In genomic region chr19:38878575-38879399, GRCh38 we compare ENCODE assay signal across 9 cellular contexts. TPM values are rescaled to one million over a fixed set of nuclear protein-coding genes. Genes with fewer than 3 reads are reported as not detected.
A peak's percentile ranks its signal among the peaks of the same experiment; 100 is the strongest.
DNase-seq lines count a peak whose midpoint lies in the region; ATAC-seq, FAIRE-seq and TF ChIP-seq lines count a peak whose summit lies in the region.
"Had no signal": no experiment of that assay in that cellular context is flagged by ENCODE, and none has a peak within 500 bp of the region (broad histone marks: within the 10 kb centered on the region; RNA-seq: fewer than 3 reads in every experiment).

No MANE protein-coding gene starts in this region.

- H2AFZ ChIP-seq in keratinocyte (ENCODE audit: control insufficient read depth, low read length) = peak overlapping the region; percentile 92

- H4K20me1 ChIP-seq in keratinocyte (ENCODE audit: control insufficient read depth, extremely low read depth, insufficient read depth, low read length) = no peaks in the 10 kb centered on the region

- CTCF ChIA-PET in activated CD4-positive, alpha-beta memory T cell treated with anti-CD3 and anti-CD28 coated beads, Interleukin-2, amount 10 ng/mL, durations not matched to agents 7 days and 5 days (lab: Charles Lee) = interaction anchor here (0.6 to 6.0 kb wide), 11 partner anchors 8 to 664 kb away, joined by 3 to 53 read pairs (median 5); partner anchors contain the start of genes MRPS12, PSMD8 and SARS2

- FAIRE-seq in keratinocyte (lab: Jason Lieb, UNC) = no peak
- FAIRE-seq: frontal cortex had no signal

- peaks cover 11% of the 10 kb centered on the region for H3K4me1 ChIP-seq in keratinocyte (ENCODE audit: control insufficient read depth, extremely low read depth, insufficient read depth, low read length)
- peaks cover 9 to 18% of the 10 kb centered on the region in 2 donors for H3K4me1 ChIP-seq in thyroid gland
- H3K4me1 ChIP-seq in body of pancreas = no peaks in the 10 kb centered on the region

- no peak for DNase-seq in activated T-cell treated with anti-CD3 and anti-CD28 coated beads, Interleukin-2, amount 50 U/mL, for 4 hours
- no peak for DNase-seq in activated T-cell treated with anti-CD3 and anti-CD28 coated beads for 4 hours
- DNase-seq in activated CD4-positive, alpha-beta memory T cell treated with anti-CD3 and anti-CD28 coated beads, Interleukin-2, amount 10 ng/mL, durations not matched to agents 7 days and 5 days = no peak
- no peak for DNase-seq in keratinocyte (ENCODE audit: low read depth, low spot score)
- DNase-seq in thyroid gland = no peak
- no peak for DNase-seq in body of pancreas
- DNase-seq in OCI-M2 (lab: John Stamatoyannopoulos, UW; ENCODE audit: unreplicated experiment) = no peak

- H3K9ac ChIP-seq in keratinocyte (ENCODE audit: control insufficient read depth, extremely low read depth, insufficient read depth, low read length) = no peak overlapping the region

- TF ChIP-seq CTCF in keratinocyte (optimal IDR thresholded peaks at IDR 0.05 in 1 of 3, IDR thresholded peaks at IDR 0.05 in 1 of 3, conservative IDR thresholded peaks at IDR 0.05 in 1 of 3; ENCODE audit: extremely low read depth in 1 of 3, insufficient read depth in 2 of 3, low read length in 3 of 3) = peak in 1 of 3 experiments; percentile 20
- TF ChIP-seq CTCF in thyroid gland (IDR thresholded peaks at IDR 0.05) = no peak
- no peak for TF ChIP-seq CTCF in body of pancreas (IDR thresholded peaks at IDR 0.05)

- H3K4me3 ChIP-seq in keratinocyte (ENCODE audit: control insufficient read depth in 2 of 3, extremely low read depth in 1 of 3, insufficient read depth in 2 of 3, low read depth in 1 of 3, low read length in 3 of 3) = peak overlapping the region in 1 of 3 experiments; percentile 48
- no peak overlapping the region for H3K4me3 ChIP-seq in thyroid gland (replicated peaks in 1 of 3)
- H3K4me3 ChIP-seq in body of pancreas = no peak overlapping the region

- H3K79me2 ChIP-seq in keratinocyte (ENCODE audit: control insufficient read depth, insufficient read depth, low read length) = no peaks in the 10 kb centered on the region

- WGBS in thyroid gland, 2 donors = 83 to 85% methylated on average over 9 to 14 of the region's 16 CpGs
- 71 to 80% methylated on average over 9 to 15 of the region's 16 CpGs for WGBS in body of pancreas, 2 donors

- TF ChIP-seq POLR2A in thyroid gland (IDR thresholded peaks at IDR 0.05) = no peak
- no peak for TF ChIP-seq POLR2A in body of pancreas (IDR thresholded peaks at IDR 0.05)

- H3K4me2 ChIP-seq in keratinocyte (ENCODE audit: control insufficient read depth, extremely low read depth, insufficient read depth, low read depth, low read length) = peak overlapping the region; percentile 60

- no peaks in the 10 kb centered on the region for H3K9me3 ChIP-seq in keratinocyte (ENCODE audit: control insufficient read depth, low read depth, low read length)
- no peaks in the 10 kb centered on the region for H3K9me3 ChIP-seq in thyroid gland
- H3K9me3 ChIP-seq in body of pancreas = no peaks in the 10 kb centered on the region

- H3K36me3 Mint-ChIP-seq in activated T-cell treated with anti-CD3 and anti-CD28 coated beads, Interleukin-2, amount 50 U/mL, for 4 hours (ENCODE audit: insufficient read depth) = peaks cover 13% of the 10 kb centered on the region
- peaks cover 23% of the 10 kb centered on the region for H3K36me3 Mint-ChIP-seq in activated CD4-positive, alpha-beta memory T cell treated with anti-CD3 and anti-CD28 coated beads, Interleukin-2, amount 10 ng/mL, durations not matched to agents 7 days and 5 days (ENCODE audit: low read depth)

- no peaks in the 10 kb centered on the region for H3K27me3 Mint-ChIP-seq in activated T-cell treated with anti-CD3 and anti-CD28 coated beads, Interleukin-2, amount 50 U/mL, for 4 hours (ENCODE audit: low read depth)
- no peaks in the 10 kb centered on the region for H3K27me3 Mint-ChIP-seq in activated CD4-positive, alpha-beta memory T cell treated with anti-CD3 and anti-CD28 coated beads, Interleukin-2, amount 10 ng/mL, durations not matched to agents 7 days and 5 days

- H3K36me3 ChIP-seq in keratinocyte (ENCODE audit: control insufficient read depth in 2 of 2, extremely low read depth in 1 of 2, insufficient read depth in 2 of 2, low read length in 2 of 2) = peaks cover 4 to 7% of the 10 kb centered on the region in 2 experiments
- peaks cover 16 to 23% of the 10 kb centered on the region in 2 donors for H3K36me3 ChIP-seq in thyroid gland
- peaks cover 2 to 8% of the 10 kb centered on the region in 2 donors for H3K36me3 ChIP-seq in body of pancreas (replicated peaks in 1 of 2; ENCODE audit: insufficient read depth in 1 of 2, low read depth in 2 of 2)

- H3K27ac Mint-ChIP-seq in activated CD4-positive, alpha-beta memory T cell treated with anti-CD3 and anti-CD28 coated beads, Interleukin-2, amount 10 ng/mL, durations not matched to agents 7 days and 5 days = peak overlapping the region; percentile 98

- peaks cover 28% of the 10 kb centered on the region for H3K4me1 Mint-ChIP-seq in activated T-cell treated with anti-CD3 and anti-CD28 coated beads, Interleukin-2, amount 50 U/mL, for 4 hours (ENCODE audit: low read depth)
- peaks cover 38% of the 10 kb centered on the region for H3K4me1 Mint-ChIP-seq in activated CD4-positive, alpha-beta memory T cell treated with anti-CD3 and anti-CD28 coated beads, Interleukin-2, amount 10 ng/mL, durations not matched to agents 7 days and 5 days

- ATAC-seq in activated T-cell treated with anti-CD3 and anti-CD28 coated beads, Interleukin-2, amount 50 U/mL, for 4 hours = peak; percentile 12 to 34
- ATAC-seq in body of pancreas (no peak), HG03378 (IDR thresholded peaks at IDR 0.05; ENCODE audit: unreplicated experiment) (no peak)

- H3K9me1 ChIP-seq in keratinocyte (ENCODE audit: control insufficient read depth, extremely low read depth, insufficient read depth, low read length) = no peaks in the 10 kb centered on the region

- POLR2A ChIA-PET in activated CD4-positive, alpha-beta memory T cell treated with anti-CD3 and anti-CD28 coated beads, Interleukin-2, amount 10 ng/mL, durations not matched to agents 7 days and 5 days (lab: Charles Lee) = interaction anchor here (0.6 to 5.7 kb wide), 21 partner anchors 8 to 484 kb away, joined by 3 to 46 read pairs (median 10); partner anchors contain the start of genes ACTN4, ECH1, EIF3K and HNRNPL

- H3K4me3 Mint-ChIP-seq in activated T-cell treated with anti-CD3 and anti-CD28 coated beads, Interleukin-2, amount 50 U/mL, for 4 hours = peak overlapping the region; percentile 94
- peak overlapping the region; percentile 87 for H3K4me3 Mint-ChIP-seq in activated CD4-positive, alpha-beta memory T cell treated with anti-CD3 and anti-CD28 coated beads, Interleukin-2, amount 10 ng/mL, durations not matched to agents 7 days and 5 days

- H3K9me3 Mint-ChIP-seq in activated T-cell treated with anti-CD3 and anti-CD28 coated beads, Interleukin-2, amount 50 U/mL, for 4 hours = no peaks in the 10 kb centered on the region
- no peaks in the 10 kb centered on the region for H3K9me3 Mint-ChIP-seq in activated CD4-positive, alpha-beta memory T cell treated with anti-CD3 and anti-CD28 coated beads, Interleukin-2, amount 10 ng/mL, durations not matched to agents 7 days and 5 days

- dilution Hi-C loops in keratinocyte (cut with MboI; ENCODE audit: extremely low pct_ligation_motif_present, low sequenced_read_pairs) = no loop called here

- no peaks in the 10 kb centered on the region for H3K27me3 ChIP-seq in keratinocyte (ENCODE audit: control insufficient read depth, extremely low read depth, insufficient read depth, low read length)
- H3K27me3 ChIP-seq in thyroid gland = no peaks in the 10 kb centered on the region
- no peaks in the 10 kb centered on the region for H3K27me3 ChIP-seq in body of pancreas

- no peak overlapping the region for H3K27ac ChIP-seq in keratinocyte (ENCODE audit: control insufficient read depth, insufficient read depth, low read length)
- H3K27ac ChIP-seq in thyroid gland = peak overlapping the region in 2 of 3 donors; percentile 17 to 37
- peak overlapping the region in 2 of 4 donors; percentile 44 to 57 for H3K27ac ChIP-seq in body of pancreas

- intact Hi-C loops in thyroid gland (cut with DNase I) = no loop called here
- intact Hi-C loops in body of pancreas (cut with DNase I) = no loop called here

RNA-seq across cellular contexts. Expression of gene RINL, which starts 0.7 kb away (rescaled TPM):
- total RNA-seq in activated T-cell treated with anti-CD3 and anti-CD28 coated beads, Interleukin-2, amount 50 U/mL, for 4 hours = 10 to 100 TPM; 65.2 to 77.3 (median 68.6) TPM
- total RNA-seq in activated CD4-positive, alpha-beta memory T cell treated with anti-CD3 and anti-CD28 coated beads, Interleukin-2, amount 10 ng/mL, durations not matched to agents 7 days and 5 days = 10 to 100 TPM; 79.9 to 82.2 TPM
- polyA plus RNA-seq in keratinocyte = 3.2 to 6.3 TPM (median 4.3 TPM) in 3 replicates
- polyA plus RNA-seq in keratinocyte (2011; ENCODE audit: low read depth) = 1.1 TPM
- polyA plus RNA-seq in keratinocyte (2011; cell fraction: cytosol; rRNA removed) = 2.9 and 4.0 TPM in 2 replicates
- 3.6 and 4.3 TPM in 2 replicates for polyA plus RNA-seq in keratinocyte (2011; cell fraction: nucleus; rRNA removed)
- polyA plus RNA-seq in keratinocyte (2012; ENCODE audit: low replicate concordance) = 2.2 and 5.0 TPM in 2 replicates
- 2.9 to 9.5 TPM (median 3.2 TPM) in 3 replicates for polyA minus RNA-seq in keratinocyte
- 1.3 TPM for polyA minus RNA-seq in keratinocyte (2011; cell fraction: cytosol; rRNA and poly(A)+ RNA removed)
- polyA minus RNA-seq in keratinocyte (2011; cell fraction: nucleus; rRNA and poly(A)+ RNA removed) = 1.3 and 2.3 TPM in 2 replicates
- total RNA-seq in thyroid gland (10 to 100 TPM in 3 of 4 donors, 1 to 10 TPM in 1; 6.4 to 18.7 (median 13.5) TPM), body of pancreas (10 to 100 TPM in 1 of 2 donors, 1 to 10 TPM in 1; 6.9 to 13.7 TPM)

RNA-seq across cellular contexts. Expression of gene SIRT2, which starts 20.6 kb away (rescaled TPM):
- 10 to 100 TPM; 23.5 to 29.8 (median 27.3) TPM for total RNA-seq in activated T-cell treated with anti-CD3 and anti-CD28 coated beads, Interleukin-2, amount 50 U/mL, for 4 hours
- total RNA-seq in activated CD4-positive, alpha-beta memory T cell treated with anti-CD3 and anti-CD28 coated beads, Interleukin-2, amount 10 ng/mL, durations not matched to agents 7 days and 5 days = 10 to 100 TPM; 51.4 to 53.2 TPM
- 46.6 to 57.4 TPM (median 47.6 TPM) in 3 replicates for polyA plus RNA-seq in keratinocyte
- polyA plus RNA-seq in keratinocyte (2011; ENCODE audit: low read depth) = 16.6 TPM
- polyA plus RNA-seq in keratinocyte (2011; cell fraction: cytosol; rRNA removed) = 38.8 and 56.8 TPM in 2 replicates
- 76.7 and 81.9 TPM in 2 replicates for polyA plus RNA-seq in keratinocyte (2011; cell fraction: nucleus; rRNA removed)
- polyA plus RNA-seq in keratinocyte (2012; ENCODE audit: low replicate concordance) = 36.7 and 46.8 TPM in 2 replicates
- polyA minus RNA-seq in keratinocyte = 36.1 to 57.7 TPM (median 40.9 TPM) in 3 replicates
- polyA minus RNA-seq in keratinocyte (2011; cell fraction: cytosol; rRNA and poly(A)+ RNA removed) = 38.6 TPM
- polyA minus RNA-seq in keratinocyte (2011; cell fraction: nucleus; rRNA and poly(A)+ RNA removed) = 12.7 and 19.2 TPM in 2 replicates
- total RNA-seq in thyroid gland (100 to 1,000 TPM in 1 of 4 donors, 10 to 100 TPM in 3; 69.6 to 107 (median 90.7) TPM), body of pancreas (10 to 100 TPM; 33.2 to 39.6 TPM)

RNA-seq across cellular contexts. Expression of gene NFKBIB, which starts 21.0 kb away (rescaled TPM):
- total RNA-seq in activated T-cell treated with anti-CD3 and anti-CD28 coated beads, Interleukin-2, amount 50 U/mL, for 4 hours = 100 to 1,000 TPM; 150 to 174 (median 169) TPM
- total RNA-seq in activated CD4-positive, alpha-beta memory T cell treated with anti-CD3 and anti-CD28 coated beads, Interleukin-2, amount 10 ng/mL, durations not matched to agents 7 days and 5 days = 10 to 100 TPM; 40.2 to 40.8 TPM
- polyA plus RNA-seq in keratinocyte = 12.3 to 14.4 TPM (median 13.7 TPM) in 3 replicates
- polyA plus RNA-seq in keratinocyte (2011; ENCODE audit: low read depth) = 14.5 TPM
- 7.5 and 18.5 TPM in 2 replicates for polyA plus RNA-seq in keratinocyte (2011; cell fraction: cytosol; rRNA removed)
- polyA plus RNA-seq in keratinocyte (2011; cell fraction: nucleus; rRNA removed) = 8.7 and 14.6 TPM in 2 replicates
- 21.0 and 22.2 TPM in 2 replicates for polyA plus RNA-seq in keratinocyte (2012; ENCODE audit: low replicate concordance)
- 1.6 to 5.7 TPM (median 3.0 TPM) in 3 replicates for polyA minus RNA-seq in keratinocyte
- polyA minus RNA-seq in keratinocyte (2011; cell fraction: cytosol; rRNA and poly(A)+ RNA removed) = 13.8 TPM
- polyA minus RNA-seq in keratinocyte (2011; cell fraction: nucleus; rRNA and poly(A)+ RNA removed) = 2.9 and 5.1 TPM in 2 replicates
- 10 to 100 TPM; 18.6 to 23.7 (median 21.2) TPM for total RNA-seq in thyroid gland
- total RNA-seq in body of pancreas = 10 to 100 TPM in 1 of 2 donors, 1 to 10 TPM in 1; 7.8 to 28.3 TPM

RNA-seq across cellular contexts. Expression of gene HNRNPL, which starts 29.0 kb away (rescaled TPM):
- 100 to 1,000 TPM; 679 to 736 (median 698) TPM for total RNA-seq in activated T-cell treated with anti-CD3 and anti-CD28 coated beads, Interleukin-2, amount 50 U/mL, for 4 hours
- 100 to 1,000 TPM; 457 to 464 TPM for total RNA-seq in activated CD4-positive, alpha-beta memory T cell treated with anti-CD3 and anti-CD28 coated beads, Interleukin-2, amount 10 ng/mL, durations not matched to agents 7 days and 5 days
- 144 to 343 TPM (median 308 TPM) in 3 replicates for polyA plus RNA-seq in keratinocyte
- 166 TPM for polyA plus RNA-seq in keratinocyte (2011; ENCODE audit: low read depth)
- polyA plus RNA-seq in keratinocyte (2011; cell fraction: cytosol; rRNA removed) = 208 and 259 TPM in 2 replicates
- 347 and 351 TPM in 2 replicates for polyA plus RNA-seq in keratinocyte (2011; cell fraction: nucleus; rRNA removed)
- 163 and 328 TPM in 2 replicates for polyA plus RNA-seq in keratinocyte (2012; ENCODE audit: low replicate concordance)
- polyA minus RNA-seq in keratinocyte = 254 to 505 TPM (median 341 TPM) in 3 replicates
- polyA minus RNA-seq in keratinocyte (2011; cell fraction: cytosol; rRNA and poly(A)+ RNA removed) = 170 TPM
- polyA minus RNA-seq in keratinocyte (2011; cell fraction: nucleus; rRNA and poly(A)+ RNA removed) = 135 and 210 TPM in 2 replicates
- total RNA-seq in thyroid gland (100 to 1,000 TPM; 181 to 247 (median 232) TPM), body of pancreas (100 to 1,000 TPM in 1 of 2 donors, 10 to 100 TPM in 1; 80.4 to 139 TPM)

RNA-seq across cellular contexts. Expression of gene CCER2, which starts 33.2 kb away (rescaled TPM):
- under 1 TPM in 2 of 3 donors, not detected in 1; 0.33 to 0.63 TPM for total RNA-seq in activated T-cell treated with anti-CD3 and anti-CD28 coated beads, Interleukin-2, amount 50 U/mL, for 4 hours
- total RNA-seq in activated CD4-positive, alpha-beta memory T cell treated with anti-CD3 and anti-CD28 coated beads, Interleukin-2, amount 10 ng/mL, durations not matched to agents 7 days and 5 days = under 1 TPM; 0.80 to 0.83 TPM
- 0.14 to 0.24 TPM (median 0.17 TPM) in 3 replicates for polyA plus RNA-seq in keratinocyte
- not detected for polyA plus RNA-seq in keratinocyte (2011; ENCODE audit: low read depth)
- polyA plus RNA-seq in keratinocyte (2011; cell fraction: cytosol; rRNA removed) = not detected in 2 replicates
- 0.36 and 1.3 TPM in 2 replicates for polyA plus RNA-seq in keratinocyte (2011; cell fraction: nucleus; rRNA removed)
- not detected in 2 replicates for polyA plus RNA-seq in keratinocyte (2012; ENCODE audit: low replicate concordance)
- polyA minus RNA-seq in keratinocyte = not detected in 3 replicates
- polyA minus RNA-seq in keratinocyte (2011; cell fraction: cytosol; rRNA and poly(A)+ RNA removed) = not detected
- not detected in 2 replicates for polyA minus RNA-seq in keratinocyte (2011; cell fraction: nucleus; rRNA and poly(A)+ RNA removed)
- total RNA-seq in thyroid gland = 1 to 10 TPM in 2 of 4 donors, not detected in 2; 1.2 to 1.9 TPM
- not detected for total RNA-seq in body of pancreas

Comparison
In these comparisons a context has a peak if more than half of its experiments do, and no peak if none do; other contexts are left out.
1. ATAC-seq: peak in activated T-cell treated with anti-CD3 and anti-CD28 coated beads, Interleukin-2, amount 50 U/mL, for 4 hours (2 of 2); none in body of pancreas (single experiment) and HG03378 (single experiment).